Comparison of ENCODE assay signal across 18 cellular contexts in genomic region chr19:35322014-35322413, GRCh38. TPM values are rescaled to one million over a fixed set of nuclear protein-coding genes. Genes with fewer than 3 reads are reported as not detected.
DNase-seq lines count a peak whose midpoint lies in the region; ATAC-seq and TF ChIP-seq lines count a peak whose summit lies in the region.
"Had no signal": no experiment of that assay in that cellular context is flagged by ENCODE, and none has a peak within 500 bp of the region (broad histone marks: within the 10 kb centered on the region; RNA-seq: fewer than 3 reads in every experiment).

No MANE protein-coding gene starts in this region.

- peaks cover 64% of the 10 kb centered on the region for H3K4me1 Mint-ChIP-seq in memory B cell

- H3K9me3 Mint-ChIP-seq in memory B cell: no peaks in the 10 kb centered on the region
- H3K9me3 Mint-ChIP-seq: IgD-negative memory B cell had no signal

- H3K4me3 Mint-ChIP-seq in memory B cell: no peak overlapping the region
- H3K4me3 Mint-ChIP-seq: CD4-positive, alpha-beta memory T cell had no signal

- peak overlapping the region; percentile 88 for H3K27ac ChIP-seq in OCI-LY7 (ENCODE audit: low read depth, low read length, poor library complexity, severe bottlenecking)
- H3K27ac ChIP-seq: C4-2B, KMS-11 had no signal

- peaks cover 8% of the 10 kb centered on the region; the same call in 1 of the 2 replicates for H3K9me3 ChIP-seq in OCI-LY7 (ENCODE audit: low read length)

- intact Hi-C loops in Right ventricle myocardium superior (cut with DNase I) (no loop called here), cardiac septum (cut with DNase I) (no loop called here), OCI-LY7 (cut with micrococcal nuclease; ENCODE audit: unreplicated experiment) (no loop called here)

- peaks cover 2% of the 10 kb centered on the region for H3K36me3 Mint-ChIP-seq in memory B cell
- H3K36me3 Mint-ChIP-seq: CD4-positive, alpha-beta memory T cell; IgD-negative memory B cell had no signal

- DNase-seq in Right ventricle myocardium superior (peak; percentile 3), cardiac septum (ENCODE audit: low spot score) (no peak), OCI-LY7 (ENCODE audit: low spot score) (no peak), memory B cell (ENCODE audit: low spot score in 2 of 2) (no peak), hepatic stellate cell (ENCODE audit: low spot score) (no peak), middle frontal gyrus (ENCODE audit: extremely low spot score, low spot score) (no peak)
- DNase-seq: 8988T, AML-193, DMS153, DMS79 treated with DMSO at 0.1 percent for 48 hours, GDM1, H7 had no signal

- no peaks in the 10 kb centered on the region for H4K20me1 ChIP-seq in OCI-LY7 (ENCODE audit: insufficient read depth, low read length)

- no peak overlapping the region for H3K4me3 ChIP-seq in OCI-LY7 (ENCODE audit: low read depth, low read length, poor library complexity, severe bottlenecking)

- POLR2A ChIA-PET in OCI-LY7 (lab: Charles Lee): interaction anchor here (1.6 kb wide), 1 partner anchor 9 kb away, joined by 3 read pairs; no protein-coding TSS in a partner anchor

- H3K4me2 ChIP-seq in OCI-LY7 (ENCODE audit: low read length): peak overlapping the region; percentile 55
- H3K4me2 ChIP-seq: KMS-11 had no signal

- CTCF ChIA-PET in OCI-LY7 (lab: Charles Lee; ENCODE audit: unreplicated experiment): no interaction called here

- no peaks in the 10 kb centered on the region for H3K9me2 ChIP-seq in OCI-LY7 (ENCODE audit: insufficient read depth, low read length)

- no peaks in the 10 kb centered on the region; the same call in 1 of the 2 replicates for H3K36me3 ChIP-seq in OCI-LY7 (ENCODE audit: insufficient read depth, low read length)

- H3K27ac Mint-ChIP-seq in memory B cell: peak overlapping the region; percentile 93
- H3K27ac Mint-ChIP-seq: CD4-positive, alpha-beta memory T cell had no signal

- TF ChIP-seq CTCF in OCI-LY7 (conservative IDR thresholded peaks at IDR 0.05; ENCODE audit: low read length): no peak

- no peak for ATAC-seq in Right ventricle myocardium superior (ENCODE audit: poor library complexity)
- ATAC-seq in memory B cell (ENCODE audit: low read depth): no peak
- no peak for ATAC-seq in GM18858 (IDR thresholded peaks at IDR 0.05; ENCODE audit: unreplicated experiment)

- BruUV-seq in OCI-LY7 (replicated peaks; lab: Mats Ljungman, UMichigan): no TSS peak

- no peaks in the 10 kb centered on the region for H3K27me3 Mint-ChIP-seq in memory B cell
- H3K27me3 Mint-ChIP-seq: IgD-negative memory B cell had no signal

- no peak overlapping the region for H2AFZ ChIP-seq in OCI-LY7 (ENCODE audit: low read length)

- H3K4me1 ChIP-seq in OCI-LY7 (ENCODE audit: insufficient read depth, low read length, poor library complexity, severe bottlenecking): peaks cover 97% of the 10 kb centered on the region

- peaks cover 13% of the 10 kb centered on the region; the same call in 1 of the 2 replicates for H3K79me2 ChIP-seq in OCI-LY7 (ENCODE audit: insufficient read depth, low read depth, low read length)

RNA-seq across cellular contexts. Expression of gene CD22, which starts 7.0 kb away (rescaled TPM):
- total RNA-seq in Right ventricle myocardium superior (0.56 TPM), cardiac septum (0.70 TPM), OCI-LY7 (2022) (972 TPM in 2 replicates)
- 312 and 413 TPM in 2 replicates for total RNA-seq in OCI-LY7 (2014; rRNA removed; shearing (Covaris generic))
- total RNA-seq: H7 had no signal

RNA-seq across cellular contexts. Expression of gene FFAR1, which starts 25.7 kb away (rescaled TPM):
- total RNA-seq in Right ventricle myocardium superior: not detected
- total RNA-seq in cardiac septum: not detected
- 8.5 and 11.4 TPM in 2 replicates for total RNA-seq in OCI-LY7 (2014; rRNA removed; shearing (Covaris generic))
- total RNA-seq in OCI-LY7 (2022): 9.8 and 11.6 TPM in 2 replicates
- total RNA-seq: CD4-positive, alpha-beta memory T cell; H7; HT-29 had no signal

RNA-seq across cellular contexts. Expression of gene MAG, which starts 30.1 kb away (rescaled TPM):
- total RNA-seq in Right ventricle myocardium superior (not detected), cardiac septum (not detected), OCI-LY7 (2022) (8.4 and 10.1 TPM in 2 replicates)
- 4.6 and 6.2 TPM in 2 replicates for total RNA-seq in OCI-LY7 (2014; rRNA removed; shearing (Covaris generic))
- total RNA-seq: CD4-positive, alpha-beta memory T cell; HT-29 had no signal

RNA-seq across cellular contexts. Expression of gene FFAR3, which starts 36.2 kb away (rescaled TPM):
- total RNA-seq in Right ventricle myocardium superior (not detected), cardiac septum (not detected), OCI-LY7 (2022) (0.19 and 0.31 TPM in 2 replicates)
- total RNA-seq in OCI-LY7 (2014; rRNA removed; shearing (Covaris generic)): 0.72 TPM in 1 of 2 replicates, not detected in the other
- total RNA-seq: CD4-positive, alpha-beta memory T cell; H7; HT-29 had no signal

RNA-seq across cellular contexts. Expression of gene HAMP, which starts 39.7 kb away (rescaled TPM):
- total RNA-seq in Right ventricle myocardium superior (not detected), cardiac septum (not detected), OCI-LY7 (2022) (0.83 and 0.89 TPM in 2 replicates)
- total RNA-seq in OCI-LY7 (2014; rRNA removed; shearing (Covaris generic)): 0.19 TPM in 1 of 2 replicates, not detected in the other
- total RNA-seq: H7 had no signal

Comparison
In these comparisons a context has a peak if more than half of its experiments do, and no peak if none do; other contexts are left out.
1. RNA of gene CD22, which starts 7.0 kb away (total RNA-seq): 312 to 972 TPM in OCI-LY7; 0.70 TPM in cardiac septum (single experiment) and 0.56 TPM in Right ventricle myocardium superior (single experiment); every median in the first group is over 100 times any median in the second.